ENCODE assay signal across 8 cellular contexts in the genomic region with DNA sequence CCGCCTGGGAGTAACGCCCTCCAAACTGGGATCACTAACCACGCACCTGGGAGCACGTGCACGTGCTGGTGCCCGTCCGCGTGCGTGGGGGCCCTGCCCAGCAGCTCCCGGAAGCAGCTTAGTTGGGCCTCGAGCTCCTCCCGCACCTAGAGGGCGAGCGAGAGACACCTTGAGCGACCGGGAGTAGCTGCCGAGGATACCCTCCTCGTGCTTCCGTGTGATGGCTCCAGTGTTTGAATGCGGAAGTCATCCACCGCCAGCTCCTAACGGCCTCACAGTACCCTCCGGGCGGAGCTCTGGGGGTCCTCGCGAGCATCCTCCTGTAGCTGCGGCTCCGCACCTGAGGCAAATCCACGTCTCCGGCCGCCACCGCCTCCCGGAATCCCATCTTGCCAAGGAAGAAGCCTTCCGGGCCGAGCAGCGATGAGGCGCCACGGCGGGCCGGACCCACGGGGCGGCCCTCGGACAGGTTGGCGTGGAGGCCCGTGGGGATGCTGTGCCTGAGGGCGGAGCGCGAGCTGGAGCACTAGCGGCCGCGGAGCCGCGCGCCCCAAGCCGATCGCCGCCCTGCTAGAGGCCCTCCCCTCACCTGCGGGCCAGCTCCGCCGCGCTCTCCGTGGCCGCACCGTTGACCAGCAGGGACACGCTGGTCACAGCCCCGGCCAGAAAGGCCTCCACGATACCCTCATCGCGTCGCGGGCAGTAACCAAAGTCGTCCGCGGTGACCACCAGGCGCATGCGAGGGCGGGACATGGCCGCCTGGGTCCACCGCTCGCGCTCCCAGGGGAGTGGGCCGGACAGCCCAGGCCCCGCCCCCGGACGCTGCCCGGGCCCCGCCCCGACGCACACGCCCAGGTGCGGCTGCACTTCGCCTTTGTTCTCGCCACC. TPM values are rescaled to one million over a fixed set of nuclear protein-coding genes. Genes with fewer than 3 reads are reported as not detected.
A peak's percentile ranks its signal among the peaks of the same experiment; 100 is the strongest.
DNase-seq lines count a peak whose midpoint lies in the region; ATAC-seq and TF ChIP-seq lines count a peak whose summit lies in the region.

YDJC (minus strand) TSS at position 761 of the 888 bp plus-strand sequence; CDS start at position 753, 8 bp downstream.

- no peaks in the 10 kb centered on the region for H3K27me3 Mint-ChIP-seq in activated T-cell treated with anti-CD3 and anti-CD28 coated beads, Interleukin-2, amount 50 U/mL, for 24 hours

- 0 out of 2 replicates have a peak, but pooled peaks cover 3% of the 10 kb centered on the region for H4K20me1 ChIP-seq in KMS-11 (ENCODE audit: insufficient read depth)

- no peaks in the 10 kb centered on the region for H3K27me3 ChIP-seq in KMS-11 (ENCODE audit: insufficient read depth, low read depth)

- ATAC-seq in GM21737 (IDR thresholded peaks at IDR 0.05; ENCODE audit: unreplicated experiment) (peak; percentile 79), esophagus mucosa (peak; percentile 92)

- peaks cover 8% of the 10 kb centered on the region for H3K4me1 ChIP-seq in KMS-11 (ENCODE audit: low read depth, poor library complexity, severe bottlenecking)

- H3K4me3 ChIP-seq in KMS-11 (IDR thresholded peaks at IDR 0.05; ENCODE audit: insufficient read depth, low read depth, low read length) = no peak within 1 kb of the TSS

- H3K4me2 ChIP-seq in KMS-11 = peak within 1 kb of the TSS; percentile 86

- H3K36me3 Mint-ChIP-seq in activated T-cell treated with anti-CD3 and anti-CD28 coated beads, Interleukin-2, amount 50 U/mL, for 24 hours (ENCODE audit: low read depth) = peaks cover 50% of the 10 kb centered on the region

- TF ChIP-seq CTCF in KMS-11 (conservative IDR thresholded peaks at IDR 0.05; ENCODE audit: low read depth, low read length) = peak; percentile 59

- peak; percentile 56 for DNase-seq in DMS79 treated with DMSO at 0.1 percent for 48 hours (lab: John Stamatoyannopoulos, UW)
- peak; percentile 97 for DNase-seq in activated T-cell treated with anti-CD3 and anti-CD28 coated beads, Interleukin-2, amount 50 U/mL, for 24 hours
- peak; percentile 90 for DNase-seq in myocyte (ENCODE audit: low read depth)
- DNase-seq in stimulated activated CD8-positive, alpha-beta memory T cell treated with anti-CD3 and anti-CD28 coated beads, Interleukin-7, amount 100 ng/mL, for 4 hours (ENCODE audit: low read depth in 2 of 2) = peak; percentile 89 to 92

- H3K36me3 ChIP-seq in KMS-11 (ENCODE audit: insufficient read depth) = no peaks in the 10 kb centered on the region

- peaks cover 51% of the 10 kb centered on the region for H3K4me1 Mint-ChIP-seq in activated T-cell treated with anti-CD3 and anti-CD28 coated beads, Interleukin-2, amount 50 U/mL, for 24 hours (ENCODE audit: low read depth)

- no peaks in the 10 kb centered on the region for H3K9me3 Mint-ChIP-seq in activated T-cell treated with anti-CD3 and anti-CD28 coated beads, Interleukin-2, amount 50 U/mL, for 24 hours

- H3K79me2 ChIP-seq in KMS-11 (ENCODE audit: insufficient read depth, low read depth) = peaks cover 33% of the 10 kb centered on the region

- H3K27ac Mint-ChIP-seq in activated T-cell treated with anti-CD3 and anti-CD28 coated beads, Interleukin-2, amount 50 U/mL, for 24 hours = peak within 1 kb of the TSS; percentile 97

- H2AFZ ChIP-seq in KMS-11 (ENCODE audit: low read depth) = peak within 1 kb of the TSS; percentile 24

- peak within 1 kb of the TSS; percentile 94 for H3K27ac ChIP-seq in KMS-11

- peak within 1 kb of the TSS; percentile 90 for H3K4me3 Mint-ChIP-seq in activated T-cell treated with anti-CD3 and anti-CD28 coated beads, Interleukin-2, amount 50 U/mL, for 24 hours

- H3K9ac ChIP-seq in KMS-11 = peak within 1 kb of the TSS; percentile 98

TF ChIP-seq in PFSK-1, 5 proteins besides CTCF, POLR2A, EP300 and RAD21:
- TF ChIP-seq SIN3A (IDR thresholded peaks at IDR 0.05; ENCODE audit: borderline replicate concordance, insufficient read depth, low read length) (peak; percentile 74; the same call in 1 of the 2 replicates), POLR2AphosphoS5 (IDR thresholded peaks at IDR 0.05; ENCODE audit: low read depth, low read length) (peak; percentile 31), FOXP2 (optimal IDR thresholded peaks at IDR 0.05; ENCODE audit: borderline replicate concordance, extremely low read depth, extremely low read length, insufficient read depth) (peak; percentile 82), TAF1 (IDR thresholded peaks at IDR 0.05; ENCODE audit: borderline replicate concordance, insufficient read depth, low read length) (peak; percentile 72; the same call in 1 of the 2 replicates)
- TF ChIP-seq, protein P1, sequence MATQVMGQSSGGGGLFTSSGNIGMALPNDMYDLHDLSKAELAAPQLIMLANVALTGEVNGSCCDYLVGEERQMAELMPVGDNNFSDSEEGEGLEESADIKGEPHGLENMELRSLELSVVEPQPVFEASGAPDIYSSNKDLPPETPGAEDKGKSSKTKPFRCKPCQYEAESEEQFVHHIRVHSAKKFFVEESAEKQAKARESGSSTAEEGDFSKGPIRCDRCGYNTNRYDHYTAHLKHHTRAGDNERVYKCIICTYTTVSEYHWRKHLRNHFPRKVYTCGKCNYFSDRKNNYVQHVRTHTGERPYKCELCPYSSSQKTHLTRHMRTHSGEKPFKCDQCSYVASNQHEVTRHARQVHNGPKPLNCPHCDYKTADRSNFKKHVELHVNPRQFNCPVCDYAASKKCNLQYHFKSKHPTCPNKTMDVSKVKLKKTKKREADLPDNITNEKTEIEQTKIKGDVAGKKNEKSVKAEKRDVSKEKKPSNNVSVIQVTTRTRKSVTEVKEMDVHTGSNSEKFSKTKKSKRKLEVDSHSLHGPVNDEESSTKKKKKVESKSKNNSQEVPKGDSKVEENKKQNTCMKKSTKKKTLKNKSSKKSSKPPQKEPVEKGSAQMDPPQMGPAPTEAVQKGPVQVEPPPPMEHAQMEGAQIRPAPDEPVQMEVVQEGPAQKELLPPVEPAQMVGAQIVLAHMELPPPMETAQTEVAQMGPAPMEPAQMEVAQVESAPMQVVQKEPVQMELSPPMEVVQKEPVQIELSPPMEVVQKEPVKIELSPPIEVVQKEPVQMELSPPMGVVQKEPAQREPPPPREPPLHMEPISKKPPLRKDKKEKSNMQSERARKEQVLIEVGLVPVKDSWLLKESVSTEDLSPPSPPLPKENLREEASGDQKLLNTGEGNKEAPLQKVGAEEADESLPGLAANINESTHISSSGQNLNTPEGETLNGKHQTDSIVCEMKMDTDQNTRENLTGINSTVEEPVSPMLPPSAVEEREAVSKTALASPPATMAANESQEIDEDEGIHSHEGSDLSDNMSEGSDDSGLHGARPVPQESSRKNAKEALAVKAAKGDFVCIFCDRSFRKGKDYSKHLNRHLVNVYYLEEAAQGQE (IDR thresholded peaks at IDR 0.05; ENCODE audit: insufficient read depth in 1 of 2, low read depth in 2 of 2, low read length in 2 of 2) = peak in 1 of 2 experiments; percentile 36; a peak in 1 of 4 replicates
TF ChIP-seq in PFSK-1: peak in this region for 5.

RNA-seq across cellular contexts. Expression of gene YDJC, which starts in this region (rescaled TPM):
- 67.5 TPM for polyA plus RNA-seq in PFSK-1 (2012; ENCODE audit: insufficient read length, low read depth)
- 20.5 TPM for total RNA-seq in esophagus mucosa
- 13.3 and 20.4 TPM in 2 replicates for total RNA-seq in myocyte
- 8.8 TPM for polyA plus RNA-seq in myocyte (2012)
